Comparison of ENCODE assay signal across 8 cellular contexts in the genomic region with DNA sequence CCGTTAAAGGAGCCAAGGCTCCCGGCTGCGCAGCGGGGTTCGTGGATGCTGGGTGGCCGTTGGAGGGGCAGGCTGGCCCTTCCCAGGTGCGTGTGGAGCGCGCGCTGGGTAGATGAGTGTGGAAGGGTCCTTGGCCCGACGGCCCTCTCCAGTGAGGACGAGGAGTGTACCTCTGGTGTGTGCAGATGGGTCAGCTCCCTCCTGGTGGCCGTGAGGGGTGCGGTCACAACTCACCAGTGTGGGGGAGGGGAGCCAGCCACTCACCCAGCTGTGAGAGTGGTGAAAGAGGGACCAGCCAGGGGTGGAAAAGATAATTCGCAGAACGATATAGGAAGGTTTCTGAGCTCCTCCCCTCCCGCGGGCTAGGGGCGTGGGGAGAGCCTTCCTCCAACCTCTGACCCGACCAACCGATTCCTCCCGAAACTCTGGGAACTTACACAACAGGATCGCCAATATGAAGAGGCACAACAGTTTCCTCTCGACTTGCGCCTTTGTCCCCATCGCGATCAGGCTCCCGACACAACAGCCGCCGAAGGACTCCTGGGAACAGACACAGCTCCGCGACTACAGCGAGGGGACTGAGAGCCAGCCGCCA. TPM values are rescaled to one million over a fixed set of nuclear protein-coding genes. Genes with fewer than 3 reads are reported as not detected.
DNase-seq lines count a peak whose midpoint lies in the region; ATAC-seq and TF ChIP-seq lines count a peak whose summit lies in the region.

A gene (minus strand): TSS at position 580 of the 595 bp plus-strand sequence. CDS start 79 bp downstream, at position 501.

- POLR2A ChIA-PET in activated CD8-positive, alpha-beta T cell treated with anti-CD3 and anti-CD28 coated beads, Interleukin-2, amount 10 ng/mL, durations not matched to agents 7 days and 5 days (lab: Charles Lee) = interaction anchor here (0.6 to 3.2 kb wide), 14 partner anchors 9 to 309 kb away, joined by 3 to 28 read pairs (median 4); a partner anchor contains a TSS

- H3K4me3 ChIP-seq in ACC112 (ENCODE audit: low read depth, low read length) = peak within 1 kb of the TSS; percentile 78
- peak within 1 kb of the TSS; percentile 71 for H3K4me3 ChIP-seq in GM08714 (ENCODE audit: low read length)
- H3K4me3 ChIP-seq in NB4 (ENCODE audit: low read depth, low read length) = peak within 1 kb of the TSS; percentile 77
- H3K4me3 ChIP-seq in gastroesophageal sphincter = peak within 1 kb of the TSS; percentile 23 to 58
- peak within 1 kb of the TSS; percentile 48 for H3K4me3 ChIP-seq in neuron (ENCODE audit: low read length)

- H2AFZ ChIP-seq in ACC112 (ENCODE audit: low read length, unreplicated experiment) = peak within 1 kb of the TSS; percentile 54
- peak within 1 kb of the TSS; percentile 7 for H2AFZ ChIP-seq in neuron (ENCODE audit: low read depth, low read length)

- H3K27me3 Mint-ChIP-seq in activated CD8-positive, alpha-beta T cell treated with anti-CD3 and anti-CD28 coated beads, Interleukin-2, amount 10 ng/mL, durations not matched to agents 7 days and 5 days (ENCODE audit: low read depth) = peaks cover 2% of the 10 kb centered on the region

- TF ChIP-seq CTCF in NB4 (IDR thresholded peaks at IDR 0.05; ENCODE audit: low read depth, low read length) (no peak), gastroesophageal sphincter (IDR thresholded peaks at IDR 0.05) (peak in 1 of 4 experiments; percentile 10)

- DNase-seq in NB4 (ENCODE audit: low read depth) (peak; percentile 79), NCI-H446 treated with DMSO at 0.1 percent for 48 hours (lab: John Stamatoyannopoulos, UW) (no peak)
- DNase-seq in activated CD8-positive, alpha-beta T cell treated with anti-CD3 and anti-CD28 coated beads, Interleukin-2, amount 10 ng/mL, durations not matched to agents 7 days and 5 days = peak; percentile 45

- no peaks in the 10 kb centered on the region for H3K9me3 ChIP-seq in gastroesophageal sphincter
- H3K9me3 ChIP-seq in neuron (ENCODE audit: low read length) = no peaks in the 10 kb centered on the region

- peak within 1 kb of the TSS; percentile 79 for H3K27ac Mint-ChIP-seq in activated CD8-positive, alpha-beta T cell treated with anti-CD3 and anti-CD28 coated beads, Interleukin-2, amount 10 ng/mL, durations not matched to agents 7 days and 5 days

- TF ChIP-seq EP300 in gastroesophageal sphincter (IDR thresholded peaks at IDR 0.05) = no peak

- H3K4me1 ChIP-seq in ACC112 (ENCODE audit: control insufficient read depth, insufficient read depth, low read length, unreplicated experiment) (peaks cover 10% of the 10 kb centered on the region), gastroesophageal sphincter (peaks cover 0 to 17% (median 7%) of the 10 kb centered on the region in 3 donors), neuron (ENCODE audit: insufficient read depth, low read length) (peaks cover 13% of the 10 kb centered on the region)

- H3K36me3 ChIP-seq in ACC112 (ENCODE audit: insufficient read depth, low read length) = no peaks in the 10 kb centered on the region
- H3K36me3 ChIP-seq in gastroesophageal sphincter = no peaks in the 10 kb centered on the region
- H3K36me3 ChIP-seq in neuron (ENCODE audit: insufficient read depth, low read length) = no peaks in the 10 kb centered on the region

- no peaks in the 10 kb centered on the region for H3K9me3 Mint-ChIP-seq in activated CD8-positive, alpha-beta T cell treated with anti-CD3 and anti-CD28 coated beads, Interleukin-2, amount 10 ng/mL, durations not matched to agents 7 days and 5 days (ENCODE audit: insufficient read depth)

- H3K36me3 Mint-ChIP-seq in activated CD8-positive, alpha-beta T cell treated with anti-CD3 and anti-CD28 coated beads, Interleukin-2, amount 10 ng/mL, durations not matched to agents 7 days and 5 days (ENCODE audit: low read depth) = no peaks in the 10 kb centered on the region

- no peak for TF ChIP-seq POLR2A in NB4 (IDR thresholded peaks at IDR 0.05; ENCODE audit: extremely low read depth, insufficient read length)
- no peak for TF ChIP-seq POLR2A in gastroesophageal sphincter (IDR thresholded peaks at IDR 0.05)

- WGBS in gastroesophageal sphincter (ENCODE audit: low coverage in 1 of 2), 2 donors = 10 to 18% methylated on average over 2 to 19 of the region's 35 CpGs

- H3K4me3 Mint-ChIP-seq in activated CD8-positive, alpha-beta T cell treated with anti-CD3 and anti-CD28 coated beads, Interleukin-2, amount 10 ng/mL, durations not matched to agents 7 days and 5 days = peak within 1 kb of the TSS; percentile 87

- peaks cover 43% of the 10 kb centered on the region for H3K4me1 Mint-ChIP-seq in activated CD8-positive, alpha-beta T cell treated with anti-CD3 and anti-CD28 coated beads, Interleukin-2, amount 10 ng/mL, durations not matched to agents 7 days and 5 days (ENCODE audit: low read depth)

- H3K27me3 ChIP-seq in ACC112 (ENCODE audit: insufficient read depth, low read length) (no peaks in the 10 kb centered on the region), gastroesophageal sphincter (peaks cover 41% of the 10 kb centered on the region), neuron (ENCODE audit: insufficient read depth, low read length) (peaks cover 35% of the 10 kb centered on the region)

- CTCF ChIA-PET in activated CD8-positive, alpha-beta T cell treated with anti-CD3 and anti-CD28 coated beads, Interleukin-2, amount 10 ng/mL, durations not matched to agents 7 days and 5 days (lab: Charles Lee) = interaction anchor here (0.7 to 2.5 kb wide), 11 partner anchors 9 to 78 kb away, joined by 3 to 22 read pairs (median 4); a partner anchor contains a TSS

- H3K79me2 ChIP-seq in ACC112 (ENCODE audit: control insufficient read depth, insufficient read depth, low read length, unreplicated experiment) = no peaks in the 10 kb centered on the region

- ATAC-seq in HG02610 (IDR thresholded peaks at IDR 0.05; ENCODE audit: unreplicated experiment) (peak; percentile 25), gastroesophageal sphincter (peak; percentile 58)
- peak; percentile 48 for ATAC-seq in activated CD8-positive, alpha-beta T cell treated with anti-CD3 and anti-CD28 coated beads, Interleukin-2, amount 10 ng/mL, durations not matched to agents 7 days and 5 days

- H3K27ac ChIP-seq in ACC112 (ENCODE audit: low read depth, low read length) = no peak within 1 kb of the TSS
- peak within 1 kb of the TSS in 3 of 4 donors; percentile 68 to 76 (median 74) for H3K27ac ChIP-seq in gastroesophageal sphincter

RNA-seq across cellular contexts. Expression of the gene that starts here (rescaled TPM):
- 10 to 100 TPM; 13.7 to 18.4 TPM for total RNA-seq in activated CD8-positive, alpha-beta T cell treated with anti-CD3 and anti-CD28 coated beads, Interleukin-2, amount 10 ng/mL, durations not matched to agents 7 days and 5 days
- 10 to 100 TPM in 1 of 4 donors, 1 to 10 TPM in 3; 4.5 to 28.2 (median 9.9) TPM for total RNA-seq in gastroesophageal sphincter
